Comparison of ENCODE assay signal across 31 cellular contexts in the genomic region with DNA sequence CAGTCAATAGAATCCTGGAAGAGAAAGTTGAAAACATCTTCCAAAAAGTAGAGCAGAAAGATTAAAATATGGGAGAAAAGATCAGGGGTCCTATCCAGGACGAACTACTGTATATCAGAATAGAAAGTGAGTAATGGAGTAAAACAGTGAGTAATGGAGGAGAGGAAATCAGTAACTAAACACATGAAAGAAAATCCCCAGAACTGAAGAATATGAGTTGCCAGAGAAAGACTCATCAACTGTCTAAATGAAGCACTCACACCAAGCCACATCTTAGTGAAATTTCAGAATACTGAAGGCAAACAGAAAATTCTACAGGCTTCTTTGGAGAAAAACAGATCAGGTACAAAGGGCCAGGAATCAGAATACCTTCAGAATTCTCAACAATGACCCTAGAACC. TPM values are rescaled to one million over a fixed set of nuclear protein-coding genes. Genes with fewer than 3 reads are reported as not detected.
"Had no signal": no experiment of that assay in that cellular context is flagged by ENCODE, and none has a peak within 500 bp of the region (broad histone marks: within the 10 kb centered on the region; RNA-seq: fewer than 3 reads in every experiment).

No MANE protein-coding gene starts in this region.

- H3K4me3 Mint-ChIP-seq: central memory CD8-positive, alpha-beta T cell; dendritic cell treated with granulocyte-macrophage colony-stimulating factor and Interleukin-4, amounts not matched to agents 40 ng/mL and 50 ng/mL, for 4 days; endodermal cell; mesothelial cell of epicardium; naive B cell; T-helper 1 cell treated with Interleukin-12 subunit alpha and Interleukin-12 subunit beta and Interleukin-4 antibody, amounts not matched to agents 30 μg/mL and 1 μg/mL, for 36 hours had no signal

- H3K4me1 Mint-ChIP-seq: central memory CD8-positive, alpha-beta T cell; endodermal cell; mesothelial cell of epicardium; naive B cell had no signal

- H3K27me3 Mint-ChIP-seq: dendritic cell treated with granulocyte-macrophage colony-stimulating factor and Interleukin-4, amounts not matched to agents 40 ng/mL and 50 ng/mL, for 4 days had no signal

- ATAC-seq: esophagus mucosa, right lobe of liver had no signal

- DNase-seq: activated CD4-positive, alpha-beta T cell treated with anti-CD3 and anti-CD28 coated beads, Interleukin-2, amount 50 U/mL, for 4 hours; activated CD4-positive, CD25-positive, alpha-beta regulatory T cell treated with anti-CD3 and anti-CD28 coated beads, Interleukin-2, amount 50 U/mL, for 72 hours; activated naive CD4-positive, alpha-beta T cell treated with Interleukin-2 at 50 U/mL for 16 hours; anterior cingulate cortex; endodermal cell; foreskin fibroblast; head of caudate nucleus; hippocampal formation; kidney; naive B cell; ovary; right lobe of liver; stimulated activated CD4-positive, alpha-beta T cell treated with anti-CD3 and anti-CD28 coated beads, Interleukin-2, amount 100 ng/mL, for 48 hours; stomach; SW 1271; T-helper 9 cell; thyroid gland; upper lobe of left lung had no signal

- H3K27ac Mint-ChIP-seq: dendritic cell treated with granulocyte-macrophage colony-stimulating factor and Interleukin-4, amounts not matched to agents 40 ng/mL and 50 ng/mL, for 4 days; endodermal cell; mesothelial cell of epicardium; naive B cell; progenitor cell of endocrine pancreas; T-helper 1 cell treated with Interleukin-12 subunit alpha and Interleukin-12 subunit beta and Interleukin-4 antibody, amounts not matched to agents 30 μg/mL and 1 μg/mL, for 36 hours had no signal

RNA-seq across cellular contexts. Expression of gene IL17A, which starts 14.9 kb away (rescaled TPM):
- total RNA-seq: bronchial epithelial cell, endodermal cell, esophagus mucosa, kidney, lower leg skin, mesothelial cell of epicardium, ovary, progenitor cell of endocrine pancreas, renal cortical epithelial cell, right lobe of liver, skeletal muscle tissue, stomach, thyroid gland, upper lobe of left lung, vagina had no signal
- polyA plus RNA-seq: adipose tissue, neural cell, ovary had no signal

RNA-seq across cellular contexts. Expression of gene IL17F, which starts 43.3 kb away (rescaled TPM):
- total RNA-seq: bronchial epithelial cell, endodermal cell, kidney, lower leg skin, mesothelial cell of epicardium, ovary, progenitor cell of endocrine pancreas, renal cortical epithelial cell, right lobe of liver, skeletal muscle tissue, stomach, thyroid gland, upper lobe of left lung, vagina had no signal
- polyA plus RNA-seq: adipose tissue, neural cell, ovary, stomach had no signal
